13 cellular contexts compared by ENCODE assay signal in the genomic region with DNA sequence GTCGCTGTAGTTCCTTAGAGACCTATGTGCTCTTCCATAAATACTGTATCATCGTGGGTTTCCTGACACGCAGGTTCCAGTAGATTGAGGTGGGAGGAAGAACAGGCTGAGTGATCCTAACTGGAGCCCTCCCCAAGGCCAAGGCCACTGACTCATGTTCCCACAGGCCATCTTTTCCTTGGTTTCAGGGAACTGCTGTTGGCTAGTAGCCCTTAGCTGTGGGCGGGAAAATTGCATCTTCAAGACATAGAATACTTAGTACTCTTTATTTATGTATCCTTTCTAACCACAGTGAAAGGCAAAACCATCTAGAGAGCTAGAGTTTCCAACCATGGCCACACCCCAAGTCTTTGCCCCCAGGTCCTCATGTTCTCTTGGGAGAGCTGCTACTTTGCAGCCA. TPM values are rescaled to one million over a fixed set of nuclear protein-coding genes. Genes with fewer than 3 reads are reported as not detected.
A peak's percentile ranks its signal among the peaks of the same experiment; 100 is the strongest.
DNase-seq lines count a peak whose midpoint lies in the region; ATAC-seq, FAIRE-seq and TF ChIP-seq lines count a peak whose summit lies in the region.
"Had no signal": no experiment of that assay in that cellular context is flagged by ENCODE, and none has a peak within 500 bp of the region (broad histone marks: within the 10 kb centered on the region; RNA-seq: fewer than 3 reads in every experiment).

No MANE protein-coding gene starts in this region.

- H3K27me3 Mint-ChIP-seq in stimulated activated naive B cell treated with anti-CD40 and anti-IgM and Interleukin-4, amounts not matched to agents 10 μg/mL and 1 μg/mL and 100 μg/mL, for 72 hours: peaks cover 0 to 4% of the 10 kb centered on the region in 2 donors
- H3K27me3 Mint-ChIP-seq: activated B cell treated with CpG ODN at 0.5 μM for 24 hours had no signal

- DNase-seq in left ventricle myocardium inferior: no peak
- no peak for DNase-seq in cardiac septum (ENCODE audit: low spot score)
- DNase-seq in brain microvascular endothelial cell: peak; percentile 48
- no peak for DNase-seq in keratinocyte (ENCODE audit: low read depth, low spot score)
- DNase-seq in uterus: peak; percentile 67 to 73
- no peak for DNase-seq in tibial nerve (ENCODE audit: low spot score in 2 of 2)
- no peak for DNase-seq in GM20000 (ENCODE audit: low spot score)
- DNase-seq in stimulated activated naive B cell treated with anti-CD40 and anti-IgM and Interleukin-4, amounts not matched to agents 10 μg/mL and 1 μg/mL and 100 μg/mL, for 72 hours: no peak
- DNase-seq: activated B cell treated with CpG ODN at 0.5 μM for 24 hours; effector CD8-positive, alpha-beta T cell; thyroid gland had no signal

- H3K9me3 ChIP-seq in left ventricle myocardium inferior (replicated peaks) (peaks cover 10% of the 10 kb centered on the region), keratinocyte (ENCODE audit: control insufficient read depth, low read depth, low read length) (no peaks in the 10 kb centered on the region), uterus (no peaks in the 10 kb centered on the region), tibial nerve (peaks cover 0 to 9% (median 4%) of the 10 kb centered on the region in 4 donors)
- H3K9me3 ChIP-seq: thyroid gland had no signal

- H3K9ac ChIP-seq in keratinocyte (ENCODE audit: control insufficient read depth, extremely low read depth, insufficient read depth, low read length): no peak overlapping the region

- H3K4me3 ChIP-seq in left ventricle myocardium inferior (no peak overlapping the region), brain microvascular endothelial cell (ENCODE audit: low read depth, low read length) (no peak overlapping the region), keratinocyte (ENCODE audit: control insufficient read depth in 2 of 3, extremely low read depth in 1 of 3, insufficient read depth in 2 of 3, low read depth in 1 of 3, low read length in 3 of 3) (no peak overlapping the region), uterus (no peak overlapping the region), tibial nerve (no peak overlapping the region)
- H3K4me3 ChIP-seq: A549, thyroid gland had no signal

- H3K79me2 ChIP-seq in keratinocyte (ENCODE audit: control insufficient read depth, insufficient read depth, low read length): no peaks in the 10 kb centered on the region

- dilution Hi-C loops in keratinocyte (cut with MboI; ENCODE audit: extremely low pct_ligation_motif_present, low sequenced_read_pairs): no loop called here

- H3K27me3 ChIP-seq in left ventricle myocardium inferior (ENCODE audit: low read depth) (no peaks in the 10 kb centered on the region), brain microvascular endothelial cell (replicated peaks) (no peaks in the 10 kb centered on the region), keratinocyte (ENCODE audit: control insufficient read depth, extremely low read depth, insufficient read depth, low read length) (no peaks in the 10 kb centered on the region), uterus (no peaks in the 10 kb centered on the region), tibial nerve (no peaks in the 10 kb centered on the region)
- H3K27me3 ChIP-seq: thyroid gland had no signal

- no peak overlapping the region for H3K27ac Mint-ChIP-seq in stimulated activated naive B cell treated with anti-CD40 and anti-IgM and Interleukin-4, amounts not matched to agents 10 μg/mL and 1 μg/mL and 100 μg/mL, for 72 hours
- H3K27ac Mint-ChIP-seq: activated B cell treated with CpG ODN at 0.5 μM for 24 hours had no signal

- H3K36me3 ChIP-seq in left ventricle myocardium inferior (no peaks in the 10 kb centered on the region), brain microvascular endothelial cell (replicated peaks) (no peaks in the 10 kb centered on the region), keratinocyte (ENCODE audit: control insufficient read depth in 2 of 2, extremely low read depth in 1 of 2, insufficient read depth in 2 of 2, low read length in 2 of 2) (no peaks in the 10 kb centered on the region), uterus (no peaks in the 10 kb centered on the region), tibial nerve (no peaks in the 10 kb centered on the region)
- H3K36me3 ChIP-seq: thyroid gland had no signal

- FAIRE-seq in keratinocyte (lab: Jason Lieb, UNC): peak; percentile 70
- FAIRE-seq: A549 had no signal

- ATAC-seq in stimulated activated naive B cell treated with anti-CD40 and anti-IgM and Interleukin-4, amounts not matched to agents 10 μg/mL and 1 μg/mL and 100 μg/mL, for 72 hours (replicated peaks): no peak
- ATAC-seq: A549, SK-N-SH treated with all-trans-retinoic acid at 6 μM for 48 hours had no signal

- H3K4me3 Mint-ChIP-seq in stimulated activated naive B cell treated with anti-CD40 and anti-IgM and Interleukin-4, amounts not matched to agents 10 μg/mL and 1 μg/mL and 100 μg/mL, for 72 hours: no peak overlapping the region
- H3K4me3 Mint-ChIP-seq: activated B cell treated with CpG ODN at 0.5 μM for 24 hours had no signal

- no peak overlapping the region for H3K4me2 ChIP-seq in keratinocyte (ENCODE audit: control insufficient read depth, extremely low read depth, insufficient read depth, low read depth, low read length)
- H3K4me2 ChIP-seq: A549 had no signal

- TF ChIP-seq POLR2A in uterus (IDR thresholded peaks at IDR 0.05) (no peak), tibial nerve (IDR thresholded peaks at IDR 0.05) (no peak)

- H3K27ac ChIP-seq in left ventricle myocardium inferior (replicated peaks): peak overlapping the region; percentile 28
- no peak overlapping the region for H3K27ac ChIP-seq in brain microvascular endothelial cell
- H3K27ac ChIP-seq in keratinocyte (ENCODE audit: control insufficient read depth, insufficient read depth, low read length): no peak overlapping the region
- peak overlapping the region; percentile 86 to 89 for H3K27ac ChIP-seq in uterus
- H3K27ac ChIP-seq in tibial nerve: peak overlapping the region in 2 of 4 donors; percentile 19 to 77
- H3K27ac ChIP-seq: A549 had no signal

- intact Hi-C loops in left ventricle myocardium inferior (cut with micrococcal nuclease) (no loop called here), cardiac septum (cut with DNase I) (no loop called here), uterus (cut with DNase I; ENCODE audit: low total_unique reads) (no loop called here)

- no peaks in the 10 kb centered on the region for H4K20me1 ChIP-seq in keratinocyte (ENCODE audit: control insufficient read depth, extremely low read depth, insufficient read depth, low read length)

- H3K9me1 ChIP-seq in keratinocyte (ENCODE audit: control insufficient read depth, extremely low read depth, insufficient read depth, low read length): no peaks in the 10 kb centered on the region

- TF ChIP-seq CTCF in left ventricle myocardium inferior (IDR thresholded peaks at IDR 0.05; ENCODE audit: borderline replicate concordance): no peak
- TF ChIP-seq CTCF in brain microvascular endothelial cell (IDR thresholded peaks at IDR 0.05; ENCODE audit: low read depth, low read length, missing control alignments): no peak
- TF ChIP-seq CTCF in keratinocyte (optimal IDR thresholded peaks at IDR 0.05 in 1 of 3, IDR thresholded peaks at IDR 0.05 in 1 of 3, conservative IDR thresholded peaks at IDR 0.05 in 1 of 3; ENCODE audit: extremely low read depth in 1 of 3, insufficient read depth in 2 of 3, low read length in 3 of 3): no peak
- TF ChIP-seq CTCF in uterus (IDR thresholded peaks at IDR 0.05): no peak
- TF ChIP-seq CTCF in tibial nerve (IDR thresholded peaks at IDR 0.05): no peak
- TF ChIP-seq CTCF in GM20000 (IDR thresholded peaks at IDR 0.05; ENCODE audit: extremely low read depth, missing control alignments): no peak

- in situ Hi-C loops in brain microvascular endothelial cell (cut with HindIII; ENCODE audit: low pct_ligation_motif_present, low sequenced_read_pairs): no loop called here

- no peaks in the 10 kb centered on the region for H3K4me1 Mint-ChIP-seq in stimulated activated naive B cell treated with anti-CD40 and anti-IgM and Interleukin-4, amounts not matched to agents 10 μg/mL and 1 μg/mL and 100 μg/mL, for 72 hours
- H3K4me1 Mint-ChIP-seq: activated B cell treated with CpG ODN at 0.5 μM for 24 hours had no signal

- H2AFZ ChIP-seq in keratinocyte (ENCODE audit: control insufficient read depth, low read length): no peak overlapping the region

- peaks cover 0 to 2% of the 10 kb centered on the region in 2 donors for H3K36me3 Mint-ChIP-seq in stimulated activated naive B cell treated with anti-CD40 and anti-IgM and Interleukin-4, amounts not matched to agents 10 μg/mL and 1 μg/mL and 100 μg/mL, for 72 hours

- TF ChIP-seq EP300 in tibial nerve (IDR thresholded peaks at IDR 0.05): peak in 1 of 2 donors; percentile 30

- WGBS in tibial nerve, 2 donors: 72 to 89% methylated on average over 4 of the region's 4 CpGs

- H3K4me1 ChIP-seq in left ventricle myocardium inferior (no peaks in the 10 kb centered on the region), keratinocyte (ENCODE audit: control insufficient read depth, extremely low read depth, insufficient read depth, low read length) (peaks cover 3% of the 10 kb centered on the region), uterus (peaks cover 0 to 5% of the 10 kb centered on the region in 2 donors), tibial nerve (no peaks in the 10 kb centered on the region)
- H3K4me1 ChIP-seq: thyroid gland had no signal

- peaks cover 7 to 8% of the 10 kb centered on the region in 2 donors for H3K9me3 Mint-ChIP-seq in stimulated activated naive B cell treated with anti-CD40 and anti-IgM and Interleukin-4, amounts not matched to agents 10 μg/mL and 1 μg/mL and 100 μg/mL, for 72 hours

RNA-seq across cellular contexts. Expression of gene COPS8, which starts 55.9 kb away (rescaled TPM):
- total RNA-seq in left ventricle myocardium inferior (97.0 TPM), cardiac septum (86.7 TPM), uterus (100 to 1,000 TPM in 1 of 4 donors, 10 to 100 TPM in 3; 45.0 to 139 (median 60.8) TPM), tibial nerve (10 to 100 TPM; 69.6 to 93.1 (median 80.2) TPM)
- 84.5 to 136 TPM (median 102 TPM) in 3 replicates for polyA plus RNA-seq in keratinocyte
- 99.7 TPM for polyA plus RNA-seq in keratinocyte (2011; ENCODE audit: low read depth)
- 84.9 and 153 TPM in 2 replicates for polyA plus RNA-seq in keratinocyte (2011; cell fraction: cytosol; rRNA removed)
- polyA plus RNA-seq in keratinocyte (2011; cell fraction: nucleus; rRNA removed): 64.7 and 80.2 TPM in 2 replicates
- polyA plus RNA-seq in keratinocyte (2012; ENCODE audit: low replicate concordance): 45.1 and 50.6 TPM in 2 replicates
- 11.7 to 39.7 TPM (median 35.1 TPM) in 3 replicates for polyA minus RNA-seq in keratinocyte
- polyA minus RNA-seq in keratinocyte (2011; cell fraction: cytosol; rRNA and poly(A)+ RNA removed): 52.4 TPM
- polyA minus RNA-seq in keratinocyte (2011; cell fraction: nucleus; rRNA and poly(A)+ RNA removed): 15.7 and 30.3 TPM in 2 replicates

Comparison
In these comparisons a context has a peak if more than half of its experiments do, and no peak if none do; other contexts are left out.
1. DNase-seq: peak in brain microvascular endothelial cell (single experiment) and uterus (2 of 2); none in left ventricle myocardium inferior (single experiment), cardiac septum (single experiment), keratinocyte (single experiment), tibial nerve (0 of 2), GM20000 (single experiment) and stimulated activated naive B cell treated with anti-CD40 and anti-IgM and Interleukin-4, amounts not matched to agents 10 μg/mL and 1 μg/mL and 100 μg/mL, for 72 hours (single experiment).
2. H3K27ac ChIP-seq: peak in left ventricle myocardium inferior (single experiment) and uterus (2 of 2); none in brain microvascular endothelial cell (single experiment) and keratinocyte (single experiment).